Comparison of ENCODE assay signal across 1 cellular context in the genomic region with DNA sequence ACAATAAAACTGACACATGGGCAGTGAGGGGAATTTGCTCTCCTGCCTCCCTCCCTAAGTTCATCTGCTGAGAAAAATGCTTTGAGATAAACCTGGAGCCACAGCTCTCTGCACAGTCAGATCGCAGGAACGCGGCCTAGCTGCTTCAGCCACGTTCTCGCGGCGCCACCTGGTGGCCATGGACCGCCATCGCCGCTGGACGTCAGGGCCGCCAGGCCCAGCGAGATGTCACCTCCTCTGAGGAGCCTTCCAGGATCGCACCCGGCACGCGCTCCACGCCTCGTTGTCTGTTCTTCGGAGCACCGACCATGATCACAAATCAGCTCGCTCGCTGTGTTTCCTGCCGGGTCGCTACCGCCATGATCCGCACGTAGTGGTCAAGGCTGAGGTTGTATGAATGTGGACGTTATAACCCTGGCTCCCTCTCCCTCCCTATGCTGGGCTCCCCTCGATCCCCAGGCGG.
TF ChIP-seq lines count a peak whose summit lies in the region.

No MANE protein-coding gene starts in this region.

TF ChIP-seq in GM12878, 131 proteins besides CTCF, POLR2A, EP300 and RAD21 (continued from another document):
- TF ChIP-seq, protein P1, sequence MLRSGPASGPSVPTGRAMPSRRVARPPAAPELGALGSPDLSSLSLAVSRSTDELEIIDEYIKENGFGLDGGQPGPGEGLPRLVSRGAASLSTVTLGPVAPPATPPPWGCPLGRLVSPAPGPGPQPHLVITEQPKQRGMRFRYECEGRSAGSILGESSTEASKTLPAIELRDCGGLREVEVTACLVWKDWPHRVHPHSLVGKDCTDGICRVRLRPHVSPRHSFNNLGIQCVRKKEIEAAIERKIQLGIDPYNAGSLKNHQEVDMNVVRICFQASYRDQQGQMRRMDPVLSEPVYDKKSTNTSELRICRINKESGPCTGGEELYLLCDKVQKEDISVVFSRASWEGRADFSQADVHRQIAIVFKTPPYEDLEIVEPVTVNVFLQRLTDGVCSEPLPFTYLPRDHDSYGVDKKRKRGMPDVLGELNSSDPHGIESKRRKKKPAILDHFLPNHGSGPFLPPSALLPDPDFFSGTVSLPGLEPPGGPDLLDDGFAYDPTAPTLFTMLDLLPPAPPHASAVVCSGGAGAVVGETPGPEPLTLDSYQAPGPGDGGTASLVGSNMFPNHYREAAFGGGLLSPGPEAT (IDR thresholded peaks at IDR 0.05; ENCODE audit: low read depth): no peak
TF ChIP-seq in GM12878: peak in this region for 1.
